Comparison of ENCODE assay signal across 1 cellular context in the genomic region with DNA sequence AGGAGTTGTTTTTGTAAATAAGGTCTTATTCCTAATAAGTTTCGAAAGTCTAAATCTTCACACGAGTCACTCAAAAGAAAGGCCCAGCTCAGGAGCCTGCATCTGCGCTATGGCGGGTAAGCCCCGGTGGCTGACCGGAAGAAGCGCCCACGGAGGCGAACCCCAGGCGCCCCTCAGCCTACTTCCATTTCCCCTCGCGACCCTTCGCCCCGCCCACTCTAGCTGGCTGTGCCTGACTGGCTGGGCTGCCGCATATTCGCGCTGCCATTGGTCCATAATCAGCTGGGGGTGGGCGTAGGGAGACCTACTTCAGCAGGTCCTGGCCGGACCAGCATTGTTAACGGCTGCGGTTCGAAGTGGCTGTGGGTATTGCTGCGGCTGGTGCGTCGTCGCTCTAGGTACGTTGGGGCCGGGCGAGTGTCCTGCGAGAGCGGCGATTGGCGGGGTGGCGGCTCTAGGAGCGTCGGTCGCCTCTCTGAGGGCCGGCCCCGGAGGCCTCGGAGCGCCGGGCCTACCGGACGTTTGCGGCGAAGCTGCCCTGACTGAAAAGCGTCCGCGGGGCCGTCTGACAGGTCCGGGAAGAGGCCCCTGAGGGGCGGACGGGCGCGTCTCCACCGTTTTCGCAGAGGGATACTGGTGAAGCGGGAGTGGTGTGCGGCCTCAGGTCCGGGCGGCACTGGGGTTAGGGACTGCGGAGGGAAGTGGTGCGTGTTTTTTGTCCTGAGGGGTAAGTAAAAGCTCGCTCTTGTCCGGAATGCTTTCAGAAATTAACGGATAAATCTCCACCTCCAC.
A peak's percentile ranks its signal among the peaks of the same experiment; 100 is the strongest.
TF ChIP-seq lines count a peak whose summit lies in the region.

A gene with protein sequence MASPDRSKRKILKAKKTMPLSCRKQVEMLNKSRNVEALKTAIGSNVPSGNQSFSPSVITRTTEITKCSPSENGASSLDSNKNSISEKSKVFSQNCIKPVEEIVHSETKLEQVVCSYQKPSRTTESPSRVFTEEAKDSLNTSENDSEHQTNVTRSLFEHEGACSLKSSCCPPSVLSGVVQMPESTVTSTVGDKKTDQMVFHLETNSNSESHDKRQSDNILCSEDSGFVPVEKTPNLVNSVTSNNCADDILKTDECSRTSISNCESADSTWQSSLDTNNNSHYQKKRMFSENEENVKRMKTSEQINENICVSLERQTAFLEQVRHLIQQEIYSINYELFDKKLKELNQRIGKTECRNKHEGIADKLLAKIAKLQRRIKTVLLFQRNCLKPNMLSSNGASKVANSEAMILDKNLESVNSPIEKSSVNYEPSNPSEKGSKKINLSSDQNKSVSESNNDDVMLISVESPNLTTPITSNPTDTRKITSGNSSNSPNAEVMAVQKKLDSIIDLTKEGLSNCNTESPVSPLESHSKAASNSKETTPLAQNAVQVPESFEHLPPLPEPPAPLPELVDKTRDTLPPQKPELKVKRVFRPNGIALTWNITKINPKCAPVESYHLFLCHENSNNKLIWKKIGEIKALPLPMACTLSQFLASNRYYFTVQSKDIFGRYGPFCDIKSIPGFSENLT (plus strand): TSS at position 337 of the 792 bp plus-strand sequence. CDS start 44,560 bp downstream, outside the sequence.

TF ChIP-seq in K562, 482 proteins besides CTCF, POLR2A, EP300 and RAD21 (continued from another document and continues in another):
- TF ChIP-seq FOXK1 (CRISPR knock-in tag; IDR thresholded peaks at IDR 0.05; ENCODE audit: borderline replicate concordance) = 0 out of 2 replicates have a peak, but pooled peaks have one; percentile 24
- no peak for TF ChIP-seq TEAD4 (IDR thresholded peaks at IDR 0.05; ENCODE audit: low read length)
- no peak for TF ChIP-seq TEAD4 (CRISPR knock-in tag; IDR thresholded peaks at IDR 0.05; ENCODE audit: borderline replicate concordance)
- no peak for TF ChIP-seq SIRT6 (IDR thresholded peaks at IDR 0.05; ENCODE audit: low read depth, low read length)
- TF ChIP-seq CXXC5 (CRISPR knock-in tag; IDR thresholded peaks at IDR 0.05) = peak; percentile 87
- peak; percentile 95 for TF ChIP-seq MTA3 (IDR thresholded peaks at IDR 0.05; ENCODE audit: borderline replicate concordance)
- no peak for TF ChIP-seq POLR3A (IDR thresholded peaks at IDR 0.05; ENCODE audit: borderline replicate concordance, extremely low read depth, insufficient read depth, insufficient read length)
- no peak for TF ChIP-seq ZNF778 (CRISPR knock-in tag; IDR thresholded peaks at IDR 0.05)
- TF ChIP-seq, protein P1, sequence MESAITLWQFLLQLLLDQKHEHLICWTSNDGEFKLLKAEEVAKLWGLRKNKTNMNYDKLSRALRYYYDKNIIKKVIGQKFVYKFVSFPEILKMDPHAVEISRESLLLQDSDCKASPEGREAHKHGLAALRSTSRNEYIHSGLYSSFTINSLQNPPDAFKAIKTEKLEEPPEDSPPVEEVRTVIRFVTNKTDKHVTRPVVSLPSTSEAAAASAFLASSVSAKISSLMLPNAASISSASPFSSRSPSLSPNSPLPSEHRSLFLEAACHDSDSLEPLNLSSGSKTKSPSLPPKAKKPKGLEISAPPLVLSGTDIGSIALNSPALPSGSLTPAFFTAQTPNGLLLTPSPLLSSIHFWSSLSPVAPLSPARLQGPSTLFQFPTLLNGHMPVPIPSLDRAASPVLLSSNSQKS (CRISPR knock-in tag; IDR thresholded peaks at IDR 0.05) = no peak
- peak; percentile 48 to 55; a peak in 3 of 4 replicates for TF ChIP-seq NRF1 (conservative IDR thresholded peaks at IDR 0.05 in 1 of 2, IDR thresholded peaks at IDR 0.05 in 1 of 2)
- no peak for TF ChIP-seq SMARCB1 (IDR thresholded peaks at IDR 0.05; ENCODE audit: insufficient read length, low read depth)
- TF ChIP-seq RBM15 (IDR thresholded peaks at IDR 0.05; ENCODE audit: insufficient read depth, low read length) = no peak
- no peak for TF ChIP-seq ZNF551 (CRISPR knock-in tag; IDR thresholded peaks at IDR 0.05)
- no peak for TF ChIP-seq GABPB2 (CRISPR knock-in tag; conservative IDR thresholded peaks at IDR 0.05)
- TF ChIP-seq, protein P2, sequence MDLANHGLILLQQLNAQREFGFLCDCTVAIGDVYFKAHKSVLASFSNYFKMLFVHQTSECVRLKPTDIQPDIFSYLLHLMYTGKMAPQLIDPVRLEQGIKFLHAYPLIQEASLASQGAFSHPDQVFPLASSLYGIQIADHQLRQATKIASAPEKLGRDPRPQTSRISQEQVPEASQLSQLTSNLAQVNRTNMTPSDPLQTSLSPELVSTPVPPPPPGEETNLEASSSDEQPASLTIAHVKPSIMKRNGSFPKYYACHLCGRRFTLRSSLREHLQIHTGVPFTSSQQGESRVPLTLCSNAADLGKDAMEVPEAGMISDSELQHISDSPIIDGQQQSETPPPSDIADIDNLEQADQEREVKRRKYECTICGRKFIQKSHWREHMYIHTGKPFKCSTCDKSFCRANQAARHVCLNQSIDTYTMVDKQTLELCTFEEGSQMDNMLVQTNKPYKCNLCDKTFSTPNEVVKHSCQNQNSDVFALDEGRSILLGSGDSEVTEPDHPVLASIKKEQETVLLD (IDR thresholded peaks at IDR 0.05) = 0 out of 2 replicates have a peak, but pooled peaks have one; percentile 29
- TF ChIP-seq PHB (CRISPR knock-in tag; IDR thresholded peaks at IDR 0.05) = no peak
- TF ChIP-seq, protein P3, sequence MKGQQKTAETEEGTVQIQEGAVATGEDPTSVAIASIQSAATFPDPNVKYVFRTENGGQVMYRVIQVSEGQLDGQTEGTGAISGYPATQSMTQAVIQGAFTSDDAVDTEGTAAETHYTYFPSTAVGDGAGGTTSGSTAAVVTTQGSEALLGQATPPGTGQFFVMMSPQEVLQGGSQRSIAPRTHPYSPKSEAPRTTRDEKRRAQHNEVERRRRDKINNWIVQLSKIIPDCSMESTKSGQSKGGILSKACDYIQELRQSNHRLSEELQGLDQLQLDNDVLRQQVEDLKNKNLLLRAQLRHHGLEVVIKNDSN (CRISPR knock-in tag; IDR thresholded peaks at IDR 0.05) = no peak
- TF ChIP-seq ZNF584 (CRISPR knock-in tag; IDR thresholded peaks at IDR 0.05; ENCODE audit: low read depth) = no peak
- TF ChIP-seq ZNF408 (CRISPR knock-in tag; IDR thresholded peaks at IDR 0.05; ENCODE audit: low read depth) = no peak
- TF ChIP-seq ZNF764 (CRISPR knock-in tag; IDR thresholded peaks at IDR 0.05; ENCODE audit: low read depth) = no peak
- TF ChIP-seq, protein P4, sequence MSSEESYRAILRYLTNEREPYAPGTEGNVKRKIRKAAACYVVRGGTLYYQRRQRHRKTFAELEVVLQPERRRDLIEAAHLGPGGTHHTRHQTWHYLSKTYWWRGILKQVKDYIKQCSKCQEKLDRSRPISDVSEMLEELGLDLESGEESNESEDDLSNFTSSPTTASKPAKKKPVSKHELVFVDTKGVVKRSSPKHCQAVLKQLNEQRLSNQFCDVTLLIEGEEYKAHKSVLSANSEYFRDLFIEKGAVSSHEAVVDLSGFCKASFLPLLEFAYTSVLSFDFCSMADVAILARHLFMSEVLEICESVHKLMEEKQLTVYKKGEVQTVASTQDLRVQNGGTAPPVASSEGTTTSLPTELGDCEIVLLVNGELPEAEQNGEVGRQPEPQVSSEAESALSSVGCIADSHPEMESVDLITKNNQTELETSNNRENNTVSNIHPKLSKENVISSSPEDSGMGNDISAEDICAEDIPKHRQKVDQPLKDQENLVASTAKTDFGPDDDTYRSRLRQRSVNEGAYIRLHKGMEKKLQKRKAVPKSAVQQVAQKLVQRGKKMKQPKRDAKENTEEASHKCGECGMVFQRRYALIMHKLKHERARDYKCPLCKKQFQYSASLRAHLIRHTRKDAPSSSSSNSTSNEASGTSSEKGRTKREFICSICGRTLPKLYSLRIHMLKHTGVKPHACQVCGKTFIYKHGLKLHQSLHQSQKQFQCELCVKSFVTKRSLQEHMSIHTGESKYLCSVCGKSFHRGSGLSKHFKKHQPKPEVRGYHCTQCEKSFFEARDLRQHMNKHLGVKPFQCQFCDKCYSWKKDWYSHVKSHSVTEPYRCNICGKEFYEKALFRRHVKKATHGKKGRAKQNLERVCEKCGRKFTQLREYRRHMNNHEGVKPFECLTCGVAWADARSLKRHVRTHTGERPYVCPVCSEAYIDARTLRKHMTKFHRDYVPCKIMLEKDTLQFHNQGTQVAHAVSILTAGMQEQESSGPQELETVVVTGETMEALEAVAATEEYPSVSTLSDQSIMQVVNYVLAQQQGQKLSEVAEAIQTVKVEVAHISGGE (CRISPR knock-in tag; IDR thresholded peaks at IDR 0.05) = peak in 1 of 3 experiments; percentile 62; a peak in 1 of 6 replicates
- TF ChIP-seq, protein P5, sequence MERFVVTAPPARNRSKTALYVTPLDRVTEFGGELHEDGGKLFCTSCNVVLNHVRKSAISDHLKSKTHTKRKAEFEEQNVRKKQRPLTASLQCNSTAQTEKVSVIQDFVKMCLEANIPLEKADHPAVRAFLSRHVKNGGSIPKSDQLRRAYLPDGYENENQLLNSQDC (CRISPR knock-in tag; IDR thresholded peaks at IDR 0.05) = no peak
- no peak for TF ChIP-seq ZNF79 (CRISPR knock-in tag; IDR thresholded peaks at IDR 0.05; ENCODE audit: low read depth)
- TF ChIP-seq, protein P6, sequence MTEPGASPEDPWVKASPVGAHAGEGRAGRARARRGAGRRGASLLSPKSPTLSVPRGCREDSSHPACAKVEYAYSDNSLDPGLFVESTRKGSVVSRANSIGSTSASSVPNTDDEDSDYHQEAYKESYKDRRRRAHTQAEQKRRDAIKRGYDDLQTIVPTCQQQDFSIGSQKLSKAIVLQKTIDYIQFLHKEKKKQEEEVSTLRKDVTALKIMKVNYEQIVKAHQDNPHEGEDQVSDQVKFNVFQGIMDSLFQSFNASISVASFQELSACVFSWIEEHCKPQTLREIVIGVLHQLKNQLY (CRISPR knock-in tag; conservative IDR thresholded peaks at IDR 0.05) = no peak
- TF ChIP-seq, protein P7, sequence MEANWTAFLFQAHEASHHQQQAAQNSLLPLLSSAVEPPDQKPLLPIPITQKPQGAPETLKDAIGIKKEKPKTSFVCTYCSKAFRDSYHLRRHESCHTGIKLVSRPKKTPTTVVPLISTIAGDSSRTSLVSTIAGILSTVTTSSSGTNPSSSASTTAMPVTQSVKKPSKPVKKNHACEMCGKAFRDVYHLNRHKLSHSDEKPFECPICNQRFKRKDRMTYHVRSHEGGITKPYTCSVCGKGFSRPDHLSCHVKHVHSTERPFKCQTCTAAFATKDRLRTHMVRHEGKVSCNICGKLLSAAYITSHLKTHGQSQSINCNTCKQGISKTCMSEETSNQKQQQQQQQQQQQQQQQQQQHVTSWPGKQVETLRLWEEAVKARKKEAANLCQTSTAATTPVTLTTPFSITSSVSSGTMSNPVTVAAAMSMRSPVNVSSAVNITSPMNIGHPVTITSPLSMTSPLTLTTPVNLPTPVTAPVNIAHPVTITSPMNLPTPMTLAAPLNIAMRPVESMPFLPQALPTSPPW (CRISPR knock-in tag; IDR thresholded peaks at IDR 0.05) = peak; percentile 53
- TF ChIP-seq ZSCAN29 (IDR thresholded peaks at IDR 0.05) = 0 out of 2 replicates have a peak, but pooled peaks have one; percentile 47
- TF ChIP-seq, protein P8, sequence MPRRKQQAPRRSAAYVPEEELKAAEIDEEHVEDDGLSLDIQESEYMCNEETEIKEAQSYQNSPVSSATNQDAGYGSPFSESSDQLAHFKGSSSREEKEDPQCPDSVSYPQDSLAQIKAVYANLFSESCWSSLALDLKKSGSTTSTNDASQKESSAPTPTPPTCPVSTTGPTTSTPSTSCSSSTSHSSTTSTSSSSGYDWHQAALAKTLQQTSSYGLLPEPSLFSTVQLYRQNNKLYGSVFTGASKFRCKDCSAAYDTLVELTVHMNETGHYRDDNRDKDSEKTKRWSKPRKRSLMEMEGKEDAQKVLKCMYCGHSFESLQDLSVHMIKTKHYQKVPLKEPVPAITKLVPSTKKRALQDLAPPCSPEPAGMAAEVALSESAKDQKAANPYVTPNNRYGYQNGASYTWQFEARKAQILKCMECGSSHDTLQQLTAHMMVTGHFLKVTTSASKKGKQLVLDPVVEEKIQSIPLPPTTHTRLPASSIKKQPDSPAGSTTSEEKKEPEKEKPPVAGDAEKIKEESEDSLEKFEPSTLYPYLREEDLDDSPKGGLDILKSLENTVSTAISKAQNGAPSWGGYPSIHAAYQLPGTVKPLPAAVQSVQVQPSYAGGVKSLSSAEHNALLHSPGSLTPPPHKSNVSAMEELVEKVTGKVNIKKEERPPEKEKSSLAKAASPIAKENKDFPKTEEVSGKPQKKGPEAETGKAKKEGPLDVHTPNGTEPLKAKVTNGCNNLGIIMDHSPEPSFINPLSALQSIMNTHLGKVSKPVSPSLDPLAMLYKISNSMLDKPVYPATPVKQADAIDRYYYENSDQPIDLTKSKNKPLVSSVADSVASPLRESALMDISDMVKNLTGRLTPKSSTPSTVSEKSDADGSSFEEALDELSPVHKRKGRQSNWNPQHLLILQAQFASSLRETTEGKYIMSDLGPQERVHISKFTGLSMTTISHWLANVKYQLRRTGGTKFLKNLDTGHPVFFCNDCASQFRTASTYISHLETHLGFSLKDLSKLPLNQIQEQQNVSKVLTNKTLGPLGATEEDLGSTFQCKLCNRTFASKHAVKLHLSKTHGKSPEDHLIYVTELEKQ (CRISPR knock-in tag; IDR thresholded peaks at IDR 0.05) = no peak
- TF ChIP-seq BRD9 (IDR thresholded peaks at IDR 0.05; ENCODE audit: low read depth, partially characterized antibody) = no peak
- TF ChIP-seq FOXA3 (CRISPR knock-in tag; conservative IDR thresholded peaks at IDR 0.05 in 1 of 2, IDR thresholded peaks at IDR 0.05 in 1 of 2) = no peak
- peak; percentile 95; the same call in 1 of the 2 replicates for TF ChIP-seq MBD2 (IDR thresholded peaks at IDR 0.05; ENCODE audit: borderline replicate concordance, low read depth)
- no peak for TF ChIP-seq DNMT1 (IDR thresholded peaks at IDR 0.05)
- TF ChIP-seq, protein P9, sequence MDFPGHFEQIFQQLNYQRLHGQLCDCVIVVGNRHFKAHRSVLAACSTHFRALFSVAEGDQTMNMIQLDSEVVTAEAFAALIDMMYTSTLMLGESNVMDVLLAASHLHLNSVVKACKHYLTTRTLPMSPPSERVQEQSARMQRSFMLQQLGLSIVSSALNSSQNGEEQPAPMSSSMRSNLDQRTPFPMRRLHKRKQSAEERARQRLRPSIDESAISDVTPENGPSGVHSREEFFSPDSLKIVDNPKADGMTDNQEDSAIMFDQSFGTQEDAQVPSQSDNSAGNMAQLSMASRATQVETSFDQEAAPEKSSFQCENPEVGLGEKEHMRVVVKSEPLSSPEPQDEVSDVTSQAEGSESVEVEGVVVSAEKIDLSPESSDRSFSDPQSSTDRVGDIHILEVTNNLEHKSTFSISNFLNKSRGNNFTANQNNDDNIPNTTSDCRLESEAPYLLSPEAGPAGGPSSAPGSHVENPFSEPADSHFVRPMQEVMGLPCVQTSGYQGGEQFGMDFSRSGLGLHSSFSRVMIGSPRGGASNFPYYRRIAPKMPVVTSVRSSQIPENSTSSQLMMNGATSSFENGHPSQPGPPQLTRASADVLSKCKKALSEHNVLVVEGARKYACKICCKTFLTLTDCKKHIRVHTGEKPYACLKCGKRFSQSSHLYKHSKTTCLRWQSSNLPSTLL (IDR thresholded peaks at IDR 0.05) = no peak
